In genomic region chr7:136868496-136869005, GRCh38 we compare ENCODE assay signal across 12 cellular contexts. TPM values are rescaled to one million over a fixed set of nuclear protein-coding genes. Genes with fewer than 3 reads are reported as not detected.
DNase-seq lines count a peak whose midpoint lies in the region; ATAC-seq and TF ChIP-seq lines count a peak whose summit lies in the region.
"Had no signal": no experiment of that assay in that cellular context is flagged by ENCODE, and none has a peak within 500 bp of the region (broad histone marks: within the 10 kb centered on the region; RNA-seq: fewer than 3 reads in every experiment).

Gene CHRM2, plus strand, starts transcription at chr7:136868652. Its CDS starts 146,214 bp downstream, at chr7:137014866.

- H3K27ac Mint-ChIP-seq in CD8-positive, alpha-beta T cell, result no peak within 1 kb of the TSS
- no peak within 1 kb of the TSS for H3K27ac Mint-ChIP-seq in activated T-cell treated with anti-CD3 and anti-CD28 coated beads, Interleukin-2, amount 50 U/mL, for 72 hours
- H3K27ac Mint-ChIP-seq: activated CD4-positive, alpha-beta T cell treated with anti-CD3 and anti-CD28 coated beads, Interleukin-2, amount 10 ng/mL, durations not matched to agents 7 days and 5 days had no signal

- no peak within 1 kb of the TSS for H2BK5ac ChIP-seq in trophoblast cell (ENCODE audit: low read depth, low read length, poor library complexity)

- H3K9me3 ChIP-seq in trophoblast cell (ENCODE audit: insufficient read depth, low read depth, low read length), result peaks cover 3% of the 10 kb centered on the region
- no peaks in the 10 kb centered on the region for H3K9me3 ChIP-seq in CD8-positive, alpha-beta T cell (ENCODE audit: low read length)
- H3K9me3 ChIP-seq: tibial nerve had no signal

- no peaks in the 10 kb centered on the region for H3K79me1 ChIP-seq in trophoblast cell (ENCODE audit: low read length)

- H4K12ac ChIP-seq in trophoblast cell (ENCODE audit: low read depth, low read length), result no peak within 1 kb of the TSS

- no peak within 1 kb of the TSS for H3K14ac ChIP-seq in trophoblast cell (ENCODE audit: low read length)

- peaks cover 46% of the 10 kb centered on the region for H3K27me3 ChIP-seq in trophoblast cell (ENCODE audit: insufficient read depth, low read length)
- H3K27me3 ChIP-seq in CD8-positive, alpha-beta T cell (ENCODE audit: insufficient read depth, low read length), result no peaks in the 10 kb centered on the region

- no CpG with 5 or more reads among the region's 23 CpGs for WGBS in trophoblast cell (ENCODE audit: extremely low coverage, insufficient coverage, insufficient read length)

- H3K36me3 Mint-ChIP-seq in CD8-positive, alpha-beta T cell, result no peaks in the 10 kb centered on the region
- peaks cover 0 to 4% of the 10 kb centered on the region in 2 donors for H3K36me3 Mint-ChIP-seq in activated T-cell treated with anti-CD3 and anti-CD28 coated beads, Interleukin-2, amount 50 U/mL, for 72 hours (ENCODE audit: insufficient read depth in 2 of 2)

- H3K27ac ChIP-seq in trophoblast cell (ENCODE audit: low read depth, low read length), result no peak within 1 kb of the TSS
- no peak within 1 kb of the TSS for H3K27ac ChIP-seq in CD8-positive, alpha-beta T cell (ENCODE audit: low read depth, low read length)
- H3K27ac ChIP-seq: tibial nerve had no signal

- POLR2A ChIA-PET in CD8-positive, alpha-beta T cell (lab: Charles Lee), result no interaction called here

- no peak within 1 kb of the TSS for H3K18ac ChIP-seq in trophoblast cell (ENCODE audit: low read length)

- H3K4me3 ChIP-seq in GM12875 (ENCODE audit: low read depth, low read length) (peak within 1 kb of the TSS; percentile 10), trophoblast cell (ENCODE audit: low read depth, low read length) (no peak within 1 kb of the TSS)
- no peak within 1 kb of the TSS for H3K4me3 ChIP-seq in CD8-positive, alpha-beta T cell (ENCODE audit: low read depth, low read length)
- H3K4me3 ChIP-seq: GM12878 had no signal

- CTCF ChIA-PET in CD8-positive, alpha-beta T cell (lab: Charles Lee), result no interaction called here

- DNase-seq in cardiac septum (ENCODE audit: low spot score), result peak; percentile 76
- no peak for DNase-seq in trophoblast cell
- no peak for DNase-seq in CD8-positive, alpha-beta T cell
- DNase-seq in activated T-cell treated with anti-CD3 and anti-CD28 coated beads, Interleukin-2, amount 50 U/mL, for 72 hours, result no peak
- no peak for DNase-seq in stimulated activated CD4-positive, alpha-beta T cell treated with anti-CD3 and anti-CD28 coated beads, Interleukin-2, amount 100 ng/mL, for 48 hours
- DNase-seq: activated CD4-positive, alpha-beta T cell treated with anti-CD3 and anti-CD28 coated beads, Interleukin-2, amount 10 ng/mL, durations not matched to agents 7 days and 5 days; NCI-H187 treated with DMSO at 0.1 percent for 48 hours had no signal

- H3K36me3 ChIP-seq in trophoblast cell (ENCODE audit: control insufficient read depth in 1 of 2, insufficient read depth in 2 of 2, low read length in 2 of 2), result no peaks in the 10 kb centered on the region
- H3K36me3 ChIP-seq in CD8-positive, alpha-beta T cell (ENCODE audit: insufficient read depth, low read length), result no peaks in the 10 kb centered on the region
- H3K36me3 ChIP-seq: tibial nerve had no signal

- H3K9ac ChIP-seq in trophoblast cell (ENCODE audit: low read length), result no peak within 1 kb of the TSS

- H4K91ac ChIP-seq in trophoblast cell (ENCODE audit: low read depth, low read length), result no peak within 1 kb of the TSS

- H3K4me3 Mint-ChIP-seq in CD8-positive, alpha-beta T cell, result no peak within 1 kb of the TSS
- no peak within 1 kb of the TSS for H3K4me3 Mint-ChIP-seq in activated T-cell treated with anti-CD3 and anti-CD28 coated beads, Interleukin-2, amount 50 U/mL, for 72 hours
- H3K4me3 Mint-ChIP-seq: activated CD4-positive, alpha-beta T cell treated with anti-CD3 and anti-CD28 coated beads, Interleukin-2, amount 10 ng/mL, durations not matched to agents 7 days and 5 days had no signal

- H2AK5ac ChIP-seq in trophoblast cell (ENCODE audit: low read length), result no peak within 1 kb of the TSS

- H3K23ac ChIP-seq in trophoblast cell (ENCODE audit: low read length), result no peak within 1 kb of the TSS

- H3K4me1 ChIP-seq in trophoblast cell (ENCODE audit: control insufficient read depth in 1 of 2, insufficient read depth in 2 of 2, low read length in 2 of 2), result peaks cover 3 to 12% of the 10 kb centered on the region in 2 experiments
- no peaks in the 10 kb centered on the region for H3K4me1 ChIP-seq in CD8-positive, alpha-beta T cell (ENCODE audit: insufficient read depth, low read length)

- peak within 1 kb of the TSS; percentile 65 for H3K4me2 ChIP-seq in trophoblast cell (ENCODE audit: low read length)

- no peak within 1 kb of the TSS for H2BK12ac ChIP-seq in trophoblast cell (ENCODE audit: low read length)

- H3K4ac ChIP-seq in trophoblast cell (ENCODE audit: low read depth, low read length), result no peak within 1 kb of the TSS

- ATAC-seq in SK-N-SH treated with all-trans-retinoic acid at 6 μM for 48 hours (no peak; the same call in 2 of the 3 replicates), GM18858 (IDR thresholded peaks at IDR 0.05; ENCODE audit: unreplicated experiment) (no peak)
- no peak for ATAC-seq in CD8-positive, alpha-beta T cell
- no peak for ATAC-seq in activated T-cell treated with anti-CD3 and anti-CD28 coated beads, Interleukin-2, amount 50 U/mL, for 72 hours (replicated peaks in 1 of 2)
- ATAC-seq: GM12878 had no signal

- H2BK120ac ChIP-seq in trophoblast cell (ENCODE audit: insufficient read depth, low read length, poor library complexity), result no peak within 1 kb of the TSS

- H3K27me3 Mint-ChIP-seq in CD8-positive, alpha-beta T cell (ENCODE audit: low read depth), result peaks cover 27% of the 10 kb centered on the region
- H3K27me3 Mint-ChIP-seq in activated T-cell treated with anti-CD3 and anti-CD28 coated beads, Interleukin-2, amount 50 U/mL, for 72 hours (ENCODE audit: low read depth), result peaks cover 29% of the 10 kb centered on the region

- no peaks in the 10 kb centered on the region for H3K4me1 Mint-ChIP-seq in CD8-positive, alpha-beta T cell (ENCODE audit: low read depth)
- H3K4me1 Mint-ChIP-seq in activated T-cell treated with anti-CD3 and anti-CD28 coated beads, Interleukin-2, amount 50 U/mL, for 72 hours (ENCODE audit: low read depth), result peaks cover 7% of the 10 kb centered on the region
- H3K4me1 Mint-ChIP-seq: activated CD4-positive, alpha-beta T cell treated with anti-CD3 and anti-CD28 coated beads, Interleukin-2, amount 10 ng/mL, durations not matched to agents 7 days and 5 days had no signal

- no peak within 1 kb of the TSS for H4K8ac ChIP-seq in trophoblast cell (ENCODE audit: low read depth, low read length)

- TF ChIP-seq CTCF in GM12875 (IDR thresholded peaks at IDR 0.05; ENCODE audit: borderline replicate concordance, insufficient read depth, low read depth, low read length), result no peak
- no peak for TF ChIP-seq CTCF in CD8-positive, alpha-beta T cell (IDR thresholded peaks at IDR 0.05)

- H2AFZ ChIP-seq in trophoblast cell (ENCODE audit: insufficient read depth, low read length, poor library complexity), result no peak within 1 kb of the TSS

- H3K79me2 ChIP-seq in trophoblast cell (ENCODE audit: control insufficient read depth, insufficient read depth, low read length, poor library complexity), result no peaks in the 10 kb centered on the region

- intact Hi-C loops in cardiac septum (cut with DNase I), result no loop called here
- intact Hi-C loops in CD8-positive, alpha-beta T cell (cut with DNase I, micrococcal nuclease), result no loop called here

- no peaks in the 10 kb centered on the region for H3K9me3 Mint-ChIP-seq in CD8-positive, alpha-beta T cell
- H3K9me3 Mint-ChIP-seq in activated T-cell treated with anti-CD3 and anti-CD28 coated beads, Interleukin-2, amount 50 U/mL, for 72 hours, result no peaks in the 10 kb centered on the region
- H3K9me3 Mint-ChIP-seq: activated CD4-positive, alpha-beta T cell treated with anti-CD3 and anti-CD28 coated beads, Interleukin-2, amount 10 ng/mL, durations not matched to agents 7 days and 5 days had no signal

TF ChIP-seq in SK-N-SH treated with all-trans-retinoic acid at 6 μM for 48 hours, 23 proteins besides CTCF, POLR2A, EP300 and RAD21:
- 0 out of 2 replicates have a peak, but pooled peaks have one; percentile 10 for TF ChIP-seq ZFP3 (CRISPR knock-in tag; IDR thresholded peaks at IDR 0.05)
- TF ChIP-seq ZNF70 (CRISPR knock-in tag; IDR thresholded peaks at IDR 0.05), result no peak

RNA-seq across cellular contexts. Expression of gene CHRM2, which starts in this region (rescaled TPM):
- total RNA-seq in cardiac septum, result 83.7 TPM
- polyA plus RNA-seq in trophoblast cell (2013), result 0.03 and 0.04 TPM in 2 replicates
- total RNA-seq in CD8-positive, alpha-beta T cell, result not detected
- total RNA-seq in activated T-cell treated with anti-CD3 and anti-CD28 coated beads, Interleukin-2, amount 50 U/mL, for 72 hours, result not detected
- total RNA-seq: activated CD4-positive, alpha-beta T cell treated with anti-CD3 and anti-CD28 coated beads, Interleukin-2, amount 10 ng/mL, durations not matched to agents 7 days and 5 days; tibial nerve had no signal
- polyA plus RNA-seq: GM12878 had no signal

Comparison
In these comparisons a context has a peak if more than half of its experiments do, and no peak if none do; other contexts are left out.
1. RNA of gene CHRM2 (total RNA-seq): 83.7 TPM in cardiac septum (single experiment); not detected in CD8-positive, alpha-beta T cell and not detected in activated T-cell treated with anti-CD3 and anti-CD28 coated beads, Interleukin-2, amount 50 U/mL, for 72 hours; every median in the first group is over 10 times any median in the second.